Comparison of ENCODE assay signal across 28 cellular contexts in genomic region chr11:2732261-2732939, GRCh38. TPM values are rescaled to one million over a fixed set of nuclear protein-coding genes. Genes with fewer than 3 reads are reported as not detected.
DNase-seq lines count a peak whose midpoint lies in the region; ATAC-seq and TF ChIP-seq lines count a peak whose summit lies in the region.
"Had no signal": no experiment of that assay in that cellular context is flagged by ENCODE, and none has a peak within 500 bp of the region (broad histone marks: within the 10 kb centered on the region; RNA-seq: fewer than 3 reads in every experiment).

No MANE protein-coding gene starts in this region.

- no peaks in the 10 kb centered on the region for H3K9me3 ChIP-seq in BLaER1
- no peaks in the 10 kb centered on the region for H3K9me3 ChIP-seq in osteoblast (ENCODE audit: low read depth, low read length)
- H3K9me3 ChIP-seq in T-helper 17 cell (ENCODE audit: control insufficient read depth, low read length, poor library complexity, severe bottlenecking) = no peaks in the 10 kb centered on the region
- H3K9me3 ChIP-seq: esophagus muscularis mucosa, gastroesophageal sphincter, prostate gland, SK-N-SH had no signal

- H3K4me3 ChIP-seq in BLaER1 (no peak overlapping the region), osteoblast (ENCODE audit: insufficient read depth, low read length) (no peak overlapping the region)
- H3K4me3 ChIP-seq: esophagus muscularis mucosa, gastroesophageal sphincter, prostate gland had no signal

- peaks cover 78% of the 10 kb centered on the region for H3K4me1 ChIP-seq in BLaER1
- H3K4me1 ChIP-seq in osteoblast (ENCODE audit: insufficient read depth, low read length) = peaks cover 2% of the 10 kb centered on the region
- H3K4me1 ChIP-seq: prostate gland had no signal

- H3K27ac ChIP-seq in BLaER1 (no peak overlapping the region), osteoblast (ENCODE audit: low read depth, low read length) (no peak overlapping the region)
- H3K27ac ChIP-seq: esophagus muscularis mucosa, gastroesophageal sphincter, prostate gland, VCaP had no signal

- DNase-seq in amygdala (lab: John Stamatoyannopoulos, UW) (peak in 50 of 56 donors; percentile 15 to 87 (median 57)), hypothalamus (lab: John Stamatoyannopoulos, UW) (peak in 40 of 51 donors; percentile 19 to 89 (median 64)), osteoblast (ENCODE audit: insufficient read length, low spot score, missing footprints) (peak; percentile 77), AG20443 (ENCODE audit: low spot score) (no peak), NCI-H2196 (lab: John Stamatoyannopoulos, UW; ENCODE audit: unreplicated experiment) (no peak), T-helper 17 cell (no peak)
- DNase-seq: activated CD4-positive, alpha-beta T cell treated with anti-CD3 and anti-CD28 coated beads, Interleukin-2, amount 50 U/mL, for 1 hour; CD4-positive, CD25-positive, alpha-beta regulatory T cell; effector CD8-positive, alpha-beta T cell; GDM1; KG1; mammary epithelial cell; natural killer cell; NCI-H2171 treated with DMSO at 0.1 percent for 48 hours; NCI-H526; SK-N-SH; small intestine; stimulated activated CD4-positive, alpha-beta T cell treated with anti-CD3 and anti-CD28 coated beads, Interleukin-2, amount 100 ng/mL, for 24 hours; stimulated activated naive CD4-positive, alpha-beta T cell; trophoblast cell had no signal

- no peak for TF ChIP-seq CTCF in osteoblast (IDR thresholded peaks at IDR 0.05; ENCODE audit: extremely low read depth, low read depth, low read length)

- H3K36me3 ChIP-seq in BLaER1 = no peaks in the 10 kb centered on the region
- no peaks in the 10 kb centered on the region for H3K36me3 ChIP-seq in osteoblast (ENCODE audit: insufficient read depth, low read length)
- H3K36me3 ChIP-seq: esophagus muscularis mucosa, gastroesophageal sphincter, prostate gland had no signal

- H3K9ac ChIP-seq in BLaER1 = no peak overlapping the region
- H3K9ac ChIP-seq: SK-N-SH had no signal

- no peak overlapping the region for H3K27ac Mint-ChIP-seq in T-helper 17 cell
- H3K27ac Mint-ChIP-seq: activated T-helper 1 cell treated with anti-CD3 and anti-CD28 coated beads, Interleukin-12 subunit alpha, Interleukin-12 subunit beta, Interleukin-2, Interleukin-4 antibody, amounts not matched to agents 30 ng/mL and 10 ng/mL and 1 ng/mL, durations not matched to agents 14 hours and 24 hours and 36 hours; CD4-positive, CD25-positive, alpha-beta regulatory T cell; natural killer cell had no signal

- H3K27me3 ChIP-seq in BLaER1 (no peaks in the 10 kb centered on the region), osteoblast (ENCODE audit: insufficient read depth, low read length) (peaks cover 3% of the 10 kb centered on the region)
- H3K27me3 ChIP-seq: esophagus muscularis mucosa, gastroesophageal sphincter had no signal

- H3K27me3 Mint-ChIP-seq in T-helper 17 cell = no peaks in the 10 kb centered on the region
- H3K27me3 Mint-ChIP-seq: CD4-positive, CD25-positive, alpha-beta regulatory T cell had no signal

- H4K20me1 ChIP-seq in BLaER1 (no peaks in the 10 kb centered on the region), osteoblast (ENCODE audit: insufficient read depth, low read length) (no peaks in the 10 kb centered on the region)

- H3K79me2 ChIP-seq in osteoblast (ENCODE audit: insufficient read depth, low read length) = no peaks in the 10 kb centered on the region

- H3K4me1 Mint-ChIP-seq in T-helper 17 cell = peaks cover 9% of the 10 kb centered on the region
- H3K4me1 Mint-ChIP-seq: natural killer cell had no signal

- H2AFZ ChIP-seq in osteoblast (ENCODE audit: low read length) = no peak overlapping the region

- H3K36me3 Mint-ChIP-seq in T-helper 17 cell (ENCODE audit: low read depth) = no peaks in the 10 kb centered on the region
- H3K36me3 Mint-ChIP-seq: activated naive CD4-positive, alpha-beta T cell treated with anti-CD3 and anti-CD28 coated beads, Interleukin-2, amount 50 U/mL, for 72 hours; CD4-positive, CD25-positive, alpha-beta regulatory T cell; natural killer cell had no signal

- H3K4me2 ChIP-seq in BLaER1 (peak overlapping the region; percentile 79), osteoblast (ENCODE audit: insufficient read depth, low read length) (no peak overlapping the region)
- H3K4me2 ChIP-seq: SK-N-SH had no signal

- ATAC-seq in HG02588 (IDR thresholded peaks at IDR 0.05; ENCODE audit: unreplicated experiment) = no peak
- ATAC-seq in T-helper 17 cell = no peak
- ATAC-seq: activated naive CD4-positive, alpha-beta T cell treated with anti-CD3 and anti-CD28 coated beads, Interleukin-2, amount 50 U/mL, for 72 hours; gastroesophageal sphincter; natural killer cell had no signal

- H3K4me3 Mint-ChIP-seq in T-helper 17 cell = no peak overlapping the region
- H3K4me3 Mint-ChIP-seq: activated T-helper 1 cell treated with anti-CD3 and anti-CD28 coated beads, Interleukin-12 subunit alpha, Interleukin-12 subunit beta, Interleukin-2, Interleukin-4 antibody, amounts not matched to agents 30 ng/mL and 10 ng/mL and 1 ng/mL, durations not matched to agents 14 hours and 24 hours and 36 hours; CD4-positive, CD25-positive, alpha-beta regulatory T cell; natural killer cell had no signal

RNA-seq across cellular contexts. Expression of gene KCNQ1OT1, which starts 32.6 kb away (rescaled TPM):
- 5.1 and 6.2 TPM in 2 replicates for total RNA-seq in osteoblast
- under 1 TPM; 0.20 to 0.23 TPM for total RNA-seq in T-helper 17 cell

Comparison
In these comparisons a context has a peak if more than half of its experiments do, and no peak if none do; other contexts are left out.
1. DNase-seq: peak in amygdala (50 of 56), hypothalamus (40 of 51) and osteoblast (single experiment); none in AG20443 (single experiment), NCI-H2196 (single experiment) and T-helper 17 cell (0 of 3).